In the genomic region with DNA sequence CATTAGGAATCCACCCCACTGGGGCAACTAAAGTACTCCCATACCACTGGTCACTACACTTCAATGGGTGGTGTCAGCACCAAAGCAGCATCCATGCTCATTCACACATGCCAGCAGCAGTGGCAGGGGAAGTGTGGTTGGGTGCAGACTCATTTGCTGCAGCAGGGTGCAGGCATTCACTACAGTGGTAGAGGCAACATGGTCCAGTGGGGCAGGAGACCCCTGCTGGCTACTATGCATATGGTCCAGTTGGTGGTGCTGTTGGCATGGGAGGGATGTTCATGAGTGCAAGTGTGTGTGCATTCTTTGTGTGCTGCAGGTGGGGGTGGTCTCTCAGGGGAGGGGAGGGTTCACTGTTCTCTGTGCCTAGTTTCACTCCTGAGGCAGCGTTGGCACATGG, we compare ENCODE assay signal across 24 cellular contexts.
DNase-seq lines count a peak whose midpoint lies in the region; ATAC-seq and TF ChIP-seq lines count a peak whose summit lies in the region.
"Had no signal": no experiment of that assay in that cellular context is flagged by ENCODE, and none has a peak within 500 bp of the region (broad histone marks: within the 10 kb centered on the region; RNA-seq: fewer than 3 reads in every experiment).

No MANE protein-coding gene starts in this region.

- H2AFZ ChIP-seq in H9 (ENCODE audit: low read length) (no peak overlapping the region), neuronal stem cell (ENCODE audit: low read length) (no peak overlapping the region)

- no peak overlapping the region for H2BK20ac ChIP-seq in H9 (ENCODE audit: low read depth, low read length, poor library complexity, severe bottlenecking)

- H3K4me3 Mint-ChIP-seq in H9: no peak overlapping the region
- H3K4me3 Mint-ChIP-seq: CD14-positive monocyte; CD8-positive, alpha-beta memory T cell had no signal

- H3K79me1 ChIP-seq in H9 (ENCODE audit: insufficient read depth, low read depth, low read length, poor library complexity, severe bottlenecking) (no peaks in the 10 kb centered on the region), neuronal stem cell (ENCODE audit: low read depth, low read length) (peaks cover 4% of the 10 kb centered on the region)

- H3K9ac ChIP-seq in H9 (ENCODE audit: extremely low read depth, insufficient read length, low read length) (no peak overlapping the region), neuronal stem cell (ENCODE audit: low read depth, low read length, poor library complexity) (peak overlapping the region; percentile 21)

- H3K27ac ChIP-seq in H9 (ENCODE audit: insufficient read length, low read depth, low read length) (no peak overlapping the region), WERI-Rb-1 (no peak overlapping the region), neuronal stem cell (replicated peaks; ENCODE audit: low read length) (no peak overlapping the region), uterus (no peak overlapping the region)
- H3K27ac ChIP-seq: RWPE1, SK-N-MC had no signal

- no peaks in the 10 kb centered on the region; the same call in 1 of the 2 replicates for H3K27me3 Mint-ChIP-seq in H9 (ENCODE audit: low read depth)
- H3K27me3 Mint-ChIP-seq: CD8-positive, alpha-beta memory T cell had no signal

- H4K8ac ChIP-seq in H9 (replicated peaks; ENCODE audit: insufficient read length, low read depth, low read length): no peak overlapping the region
- no peak overlapping the region for H4K8ac ChIP-seq in neuronal stem cell (ENCODE audit: low read depth, low read length)

- H2BK12ac ChIP-seq in H9 (ENCODE audit: insufficient read length, low read depth, low read length): no peak overlapping the region
- H2BK12ac ChIP-seq in neuronal stem cell (ENCODE audit: low read length): no peak overlapping the region

- H3K4me2 ChIP-seq in H9 (ENCODE audit: insufficient read depth, insufficient read length, low read length) (no peak overlapping the region), neuronal stem cell (ENCODE audit: insufficient read depth, low read length, poor library complexity, severe bottlenecking) (no peak overlapping the region)

- H3K14ac ChIP-seq in H9 (ENCODE audit: insufficient read depth, low read length) (no peak overlapping the region), neuronal stem cell (ENCODE audit: low read length) (peak overlapping the region; percentile 14)

- H3T11ph ChIP-seq in H9 (ENCODE audit: low read length): no peak overlapping the region

- H2BK15ac ChIP-seq in H9 (ENCODE audit: low read depth, low read length): no peak overlapping the region
- no peak overlapping the region for H2BK15ac ChIP-seq in neuronal stem cell (ENCODE audit: low read length)

- H3K23ac ChIP-seq in H9 (ENCODE audit: insufficient read length, low read depth, low read length) (no peak overlapping the region), neuronal stem cell (ENCODE audit: low read depth, low read length, poor library complexity) (peak overlapping the region; percentile 17)

- H3K9me3 Mint-ChIP-seq in H9: peaks cover 30 to 35% of the 10 kb centered on the region in 2 experiments; a peak in 4 of 5 replicates

- ATAC-seq in GM18520 (IDR thresholded peaks at IDR 0.05; ENCODE audit: unreplicated experiment): no peak
- ATAC-seq: Panc1 had no signal

- no peaks in the 10 kb centered on the region for H3K23me2 ChIP-seq in H9 (ENCODE audit: insufficient read length, low read depth, low read length, poor library complexity, severe bottlenecking)

- no peaks in the 10 kb centered on the region for H3K9me3 ChIP-seq in H9 (ENCODE audit: control insufficient read depth, low read depth, low read length)
- H3K9me3 ChIP-seq in WERI-Rb-1 (ENCODE audit: severe bottlenecking): no peaks in the 10 kb centered on the region
- H3K9me3 ChIP-seq in neuronal stem cell (replicated peaks in 1 of 2; ENCODE audit: control insufficient read depth in 2 of 2, insufficient read depth in 1 of 2, low read depth in 1 of 2, low read length in 2 of 2): peaks cover 0 to 7% of the 10 kb centered on the region in 2 donors
- H3K9me3 ChIP-seq in uterus: no peaks in the 10 kb centered on the region
- H3K9me3 ChIP-seq: BE2C had no signal

- no peak overlapping the region for H3K18ac ChIP-seq in H9 (ENCODE audit: insufficient read length, low read depth, low read length)
- H3K18ac ChIP-seq in neuronal stem cell (ENCODE audit: low read length): no peak overlapping the region

- no CpG with 5 or more reads among the region's 1 CpG for WGBS in H9 (ENCODE audit: extremely low coverage, insufficient read length, low lambda C conversion rate)
- WGBS in neuronal stem cell (ENCODE audit: extremely low coverage in 2 of 2, insufficient read length in 2 of 2, insufficient replicate concordance in 1 of 2), 2 donors: no CpG with 5 or more reads among the region's 1 CpG

- no peak overlapping the region for H2BK120ac ChIP-seq in H9 (ENCODE audit: low read depth, low read length, poor library complexity, severe bottlenecking)
- H2BK120ac ChIP-seq in neuronal stem cell (ENCODE audit: low read depth, low read length): no peak overlapping the region

- H3K4me1 ChIP-seq in H9 (ENCODE audit: insufficient read depth, low read length) (no peaks in the 10 kb centered on the region), neuronal stem cell (ENCODE audit: control insufficient read depth in 2 of 2, insufficient read depth in 1 of 2, low read depth in 1 of 2, low read length in 2 of 2) (no peaks in the 10 kb centered on the region), uterus (no peaks in the 10 kb centered on the region)
- H3K4me1 ChIP-seq: BE2C had no signal

- no peak overlapping the region for H2AK5ac ChIP-seq in H9 (ENCODE audit: insufficient read length, low read length)
- no peak overlapping the region for H2AK5ac ChIP-seq in neuronal stem cell (ENCODE audit: low read depth, low read length)

- no peak overlapping the region for H3K56ac ChIP-seq in H9 (ENCODE audit: insufficient read length, low read depth, low read length)

- H3K36me3 ChIP-seq in WERI-Rb-1 (no peaks in the 10 kb centered on the region), neuronal stem cell (replicated peaks in 1 of 2; ENCODE audit: control insufficient read depth in 2 of 2, insufficient read depth in 2 of 2, low read length in 2 of 2) (no peaks in the 10 kb centered on the region), uterus (no peaks in the 10 kb centered on the region)
- H3K36me3 ChIP-seq: BE2C had no signal

- H3K4ac ChIP-seq in H9 (ENCODE audit: low read depth, low read length): no peak overlapping the region
- no peak overlapping the region for H3K4ac ChIP-seq in neuronal stem cell (ENCODE audit: low read length)

- TF ChIP-seq CTCF in H9 (conservative IDR thresholded peaks at IDR 0.05) (0 out of 3 replicates have a peak, but pooled peaks have one; percentile 19), NB4 (IDR thresholded peaks at IDR 0.05; ENCODE audit: low read depth, low read length) (peak; percentile 1), WERI-Rb-1 (IDR thresholded peaks at IDR 0.05; ENCODE audit: low read depth, low read length) (peak; percentile 43; the same call in 1 of the 2 replicates), uterus (IDR thresholded peaks at IDR 0.05) (no peak)

- no peaks in the 10 kb centered on the region for H3K4me1 Mint-ChIP-seq in H9
- H3K4me1 Mint-ChIP-seq: CD14-positive monocyte; CD8-positive, alpha-beta memory T cell had no signal

- H4K91ac ChIP-seq in H9 (ENCODE audit: insufficient read length, low read depth, low read length) (no peak overlapping the region), neuronal stem cell (ENCODE audit: low read depth, low read length, poor library complexity) (no peak overlapping the region)

- peaks cover 14 to 21% (median 19%) of the 10 kb centered on the region in 3 experiments; a peak in 6 of 7 replicates for H3K36me3 Mint-ChIP-seq in H9 (ENCODE audit: insufficient read depth in 1 of 3, low read depth in 3 of 3)
- H3K36me3 Mint-ChIP-seq: CD14-positive monocyte; CD8-positive, alpha-beta memory T cell had no signal

- no peaks in the 10 kb centered on the region for H4K20me1 ChIP-seq in H9 (ENCODE audit: control insufficient read depth, insufficient read depth, insufficient read length)

- intact Hi-C loops in uterus (cut with DNase I; ENCODE audit: low total_unique reads): no loop called here

- no peak overlapping the region for H3K27ac Mint-ChIP-seq in H9
- H3K27ac Mint-ChIP-seq: CD14-positive monocyte; CD8-positive, alpha-beta memory T cell had no signal

- H2BK5ac ChIP-seq in H9 (ENCODE audit: insufficient read length, low read length) (no peak overlapping the region), neuronal stem cell (ENCODE audit: low read length) (no peak overlapping the region)

- H3K27me3 ChIP-seq in H9 (ENCODE audit: insufficient read depth, low read length): no peaks in the 10 kb centered on the region
- H3K27me3 ChIP-seq in WERI-Rb-1 (ENCODE audit: insufficient read depth, low read depth, severe bottlenecking): no peaks in the 10 kb centered on the region
- H3K27me3 ChIP-seq in neuronal stem cell (ENCODE audit: control insufficient read depth in 3 of 3, insufficient read depth in 3 of 3, low read depth in 1 of 3, low read length in 3 of 3): no peaks in the 10 kb centered on the region
- H3K27me3 ChIP-seq in uterus: no peaks in the 10 kb centered on the region
- H3K27me3 ChIP-seq: BE2C had no signal

- no peaks in the 10 kb centered on the region for H3K79me2 ChIP-seq in H9 (ENCODE audit: insufficient read depth, low read length)

- H4K5ac ChIP-seq in H9 (ENCODE audit: insufficient read length, low read depth, low read length): no peak overlapping the region

- H3K4me3 ChIP-seq in NB4 (ENCODE audit: low read depth, low read length) (no peak overlapping the region), WERI-Rb-1 (ENCODE audit: low read depth, low read length) (no peak overlapping the region), neuronal stem cell (ENCODE audit: low read length in 2 of 2) (peak overlapping the region in 1 of 2 donors; percentile 33), uterus (no peak overlapping the region)
- H3K4me3 ChIP-seq: SK-N-MC had no signal

- DNase-seq in H9 (no peak), NB4 (ENCODE audit: low read depth) (no peak), WERI-Rb-1 (no peak), neuronal stem cell (ENCODE audit: low spot score) (no peak), NCI-H1048 (lab: John Stamatoyannopoulos, UW) (no peak), uterus (no peak)
- DNase-seq: ACHN; BE2C; Calu3; CD8-positive, alpha-beta memory T cell; DND-41; HCEC 1CT; Karpas-422; NCI-H1417; NCI-H1694; NCI-H2029 treated with DMSO at 0.1 percent for 48 hours; NCI-H2227 treated with DMSO at 0.1 percent for 48 hours; NCI-H526 treated with DMSO at 0.1 percent for 48 hours; SHP77 treated with DMSO at 0.1 percent for 48 hours had no signal

- TF ChIP-seq POLR2A in NB4 (IDR thresholded peaks at IDR 0.05; ENCODE audit: extremely low read depth, insufficient read length): no peak
- no peak for TF ChIP-seq POLR2A in uterus (IDR thresholded peaks at IDR 0.05)

Comparison
In these comparisons a context has a peak if more than half of its experiments do, and no peak if none do; other contexts are left out.
1. CTCF ChIP-seq: peak in H9 (single experiment), NB4 (single experiment) and WERI-Rb-1 (single experiment); none in uterus (0 of 4).